ENCODE assay signal across 9 cellular contexts in genomic region chr21:41678016-41678935, GRCh38.
DNase-seq lines count a peak whose midpoint lies in the region; ATAC-seq and TF ChIP-seq lines count a peak whose summit lies in the region.
"Had no signal": no experiment of that assay in that cellular context is flagged by ENCODE, and none has a peak within 500 bp of the region (broad histone marks: within the 10 kb centered on the region; RNA-seq: fewer than 3 reads in every experiment).

No MANE protein-coding gene starts in this region.

- H3K9me3 ChIP-seq in Caco-2: no peaks in the 10 kb centered on the region

- POLR2A ChIA-PET in Caco-2 (lab: Charles Lee): interaction anchor here (0.5 to 2.6 kb wide), 14 partner anchors 14 to 170 kb away, joined by 3 to 34 read pairs (median 6); partner anchors contain the start of genes RIPK4 and TMPRSS2
- POLR2A ChIA-PET in activated CD8-positive, alpha-beta T cell treated with anti-CD3 and anti-CD28 coated beads, Interleukin-2, amount 10 ng/mL, durations not matched to agents 7 days and 5 days (lab: Charles Lee): no interaction called here

- H3K36me3 ChIP-seq in Caco-2 (ENCODE audit: control insufficient read depth, insufficient read depth, low read length): no peaks in the 10 kb centered on the region

- no peak for ATAC-seq in activated CD8-positive, alpha-beta T cell treated with anti-CD3 and anti-CD28 coated beads, Interleukin-2, amount 10 ng/mL, durations not matched to agents 7 days and 5 days

- peak overlapping the region; percentile 74 for H3K4me3 Mint-ChIP-seq in Caco-2 (ENCODE audit: unreplicated experiment)
- peak overlapping the region in 1 of 3 experiments; percentile 48 for H3K4me3 Mint-ChIP-seq in nephron
- H3K4me3 Mint-ChIP-seq in activated CD8-positive, alpha-beta T cell treated with anti-CD3 and anti-CD28 coated beads, Interleukin-2, amount 10 ng/mL, durations not matched to agents 7 days and 5 days: no peak overlapping the region
- H3K4me3 Mint-ChIP-seq: stimulated activated naive CD8-positive, alpha-beta T cell treated with anti-CD3 and anti-CD28 coated beads, Interleukin-15, Interleukin-2, amounts not matched to agents 100 ng/mL and 50 ng/mL, for 24 hours had no signal

- peaks cover 26% of the 10 kb centered on the region for H3K4me1 ChIP-seq in Caco-2

- intact Hi-C loops in Caco-2 (cut with micrococcal nuclease; ENCODE audit: unreplicated experiment): loop anchor here (1.0 to 5.0 kb wide), 5 partner anchors 13 to 90 kb away; no protein-coding TSS in a partner anchor

- H3K27ac Mint-ChIP-seq in Caco-2 (ENCODE audit: unreplicated experiment): peak overlapping the region; percentile 96
- H3K27ac Mint-ChIP-seq in nephron: peak overlapping the region; percentile 91 to 94 (median 92)
- no peak overlapping the region for H3K27ac Mint-ChIP-seq in activated CD8-positive, alpha-beta T cell treated with anti-CD3 and anti-CD28 coated beads, Interleukin-2, amount 10 ng/mL, durations not matched to agents 7 days and 5 days
- H3K27ac Mint-ChIP-seq: stimulated activated naive CD8-positive, alpha-beta T cell treated with anti-CD3 and anti-CD28 coated beads, Interleukin-15, Interleukin-2, amounts not matched to agents 100 ng/mL and 50 ng/mL, for 24 hours had no signal

- no peaks in the 10 kb centered on the region for H3K27me3 Mint-ChIP-seq in Caco-2 (ENCODE audit: insufficient read depth, unreplicated experiment)
- peaks cover 15% of the 10 kb centered on the region for H3K27me3 Mint-ChIP-seq in nephron (ENCODE audit: low read depth)
- peaks cover 22% of the 10 kb centered on the region for H3K27me3 Mint-ChIP-seq in activated CD8-positive, alpha-beta T cell treated with anti-CD3 and anti-CD28 coated beads, Interleukin-2, amount 10 ng/mL, durations not matched to agents 7 days and 5 days (ENCODE audit: low read depth)

- DNase-seq in Caco-2: peak; percentile 80 to 90
- peak; percentile 96 for DNase-seq in NCI-H2029 treated with DMSO at 0.1 percent for 48 hours (lab: John Stamatoyannopoulos, UW)
- DNase-seq in dermis blood vessel endothelial cell: peak; percentile 17
- no peak for DNase-seq in ecto neural progenitor cell (ENCODE audit: low spot score)
- DNase-seq in activated CD8-positive, alpha-beta T cell treated with anti-CD3 and anti-CD28 coated beads, Interleukin-2, amount 10 ng/mL, durations not matched to agents 7 days and 5 days: no peak
- DNase-seq in UCSD-AML1 (lab: John Stamatoyannopoulos, UW; ENCODE audit: unreplicated experiment): no peak
- no peak for DNase-seq in effector CD4-positive, alpha-beta T cell

- no peak for TF ChIP-seq CTCF in Caco-2 (IDR thresholded peaks at IDR 0.05; ENCODE audit: insufficient read depth in 1 of 2, low read depth in 1 of 2, low read length in 1 of 2, severe bottlenecking in 1 of 2, unreplicated experiment in 1 of 2)
- no peak for TF ChIP-seq CTCF in nephron (IDR thresholded peaks at IDR 0.05; ENCODE audit: unreplicated experiment in 3 of 3)

- H3K4me1 Mint-ChIP-seq in Caco-2 (ENCODE audit: low read depth, unreplicated experiment) (no peaks in the 10 kb centered on the region), nephron (peaks cover 10% of the 10 kb centered on the region)
- no peaks in the 10 kb centered on the region for H3K4me1 Mint-ChIP-seq in activated CD8-positive, alpha-beta T cell treated with anti-CD3 and anti-CD28 coated beads, Interleukin-2, amount 10 ng/mL, durations not matched to agents 7 days and 5 days (ENCODE audit: low read depth)

- H3K36me3 Mint-ChIP-seq in Caco-2 (ENCODE audit: insufficient read depth, unreplicated experiment) (peaks cover 12% of the 10 kb centered on the region), nephron (ENCODE audit: low read depth) (no peaks in the 10 kb centered on the region)
- no peaks in the 10 kb centered on the region for H3K36me3 Mint-ChIP-seq in activated CD8-positive, alpha-beta T cell treated with anti-CD3 and anti-CD28 coated beads, Interleukin-2, amount 10 ng/mL, durations not matched to agents 7 days and 5 days (ENCODE audit: low read depth)

- CTCF ChIA-PET in Caco-2 (lab: Charles Lee): interaction anchor here (0.6 to 1.8 kb wide), 9 partner anchors 14 to 138 kb away, joined by 3 to 29 read pairs (median 6); no protein-coding TSS in a partner anchor
- CTCF ChIA-PET in activated CD8-positive, alpha-beta T cell treated with anti-CD3 and anti-CD28 coated beads, Interleukin-2, amount 10 ng/mL, durations not matched to agents 7 days and 5 days (lab: Charles Lee): no interaction called here

- no peaks in the 10 kb centered on the region for H3K27me3 ChIP-seq in Caco-2 (replicated peaks; ENCODE audit: control insufficient read depth, insufficient read depth, low read length)

- H3K4me3 ChIP-seq in Caco-2 (ENCODE audit: low read depth, low read length): peak overlapping the region; percentile 29

- BruUV-seq in Caco-2 (replicated peaks; lab: Mats Ljungman, UMichigan): TSS peak; percentile 91

- H3K9me3 Mint-ChIP-seq in Caco-2 (ENCODE audit: unreplicated experiment) (no peaks in the 10 kb centered on the region), nephron (peaks cover 3% of the 10 kb centered on the region)
- H3K9me3 Mint-ChIP-seq in activated CD8-positive, alpha-beta T cell treated with anti-CD3 and anti-CD28 coated beads, Interleukin-2, amount 10 ng/mL, durations not matched to agents 7 days and 5 days (ENCODE audit: insufficient read depth): no peaks in the 10 kb centered on the region
- H3K9me3 Mint-ChIP-seq: stimulated activated naive CD8-positive, alpha-beta T cell treated with anti-CD3 and anti-CD28 coated beads, Interleukin-15, Interleukin-2, amounts not matched to agents 100 ng/mL and 50 ng/mL, for 24 hours had no signal

Comparison
In these comparisons a context has a peak if more than half of its experiments do, and no peak if none do; other contexts are left out.
1. DNase-seq: peak in Caco-2 (2 of 2), NCI-H2029 treated with DMSO at 0.1 percent for 48 hours (single experiment) and dermis blood vessel endothelial cell (single experiment); none in ecto neural progenitor cell (single experiment), activated CD8-positive, alpha-beta T cell treated with anti-CD3 and anti-CD28 coated beads, Interleukin-2, amount 10 ng/mL, durations not matched to agents 7 days and 5 days (single experiment), UCSD-AML1 (single experiment) and effector CD4-positive, alpha-beta T cell (single experiment).